8 cellular contexts compared by ENCODE assay signal in genomic region chr17:82414548-82415281, GRCh38. TPM values are rescaled to one million over a fixed set of nuclear protein-coding genes. Genes with fewer than 3 reads are reported as not detected.
DNase-seq lines count a peak whose midpoint lies in the region; ATAC-seq and TF ChIP-seq lines count a peak whose summit lies in the region.

No MANE protein-coding gene starts in this region.

- peaks cover 8% of the 10 kb centered on the region for H3F3A ChIP-seq in SK-N-SH (replicated peaks; ENCODE audit: insufficient read depth)

- H3K9me3 ChIP-seq in BLaER1 (no peaks in the 10 kb centered on the region), SK-N-SH (no peaks in the 10 kb centered on the region), upper lobe of right lung (no peaks in the 10 kb centered on the region)

- H3K36me3 Mint-ChIP-seq in activated naive CD4-positive, alpha-beta T cell treated with anti-CD3 and anti-CD28 coated beads, Interleukin-2, amount 10 ng/mL, durations not matched to agents 7 days and 5 days: peaks cover 8% of the 10 kb centered on the region
- peaks cover 1% of the 10 kb centered on the region for H3K36me3 Mint-ChIP-seq in glutamatergic neuron (ENCODE audit: unreplicated experiment)

- DNase-seq in HUDEP-2 (lab: John Stamatoyannopoulos, UW; ENCODE audit: unreplicated experiment in 76 of 76): peak in 56 of 76 experiments; percentile 9 to 72 (median 47)
- peak; percentile 90 for DNase-seq in SK-N-SH
- DNase-seq in activated naive CD4-positive, alpha-beta T cell treated with anti-CD3 and anti-CD28 coated beads, Interleukin-2, amount 10 ng/mL, durations not matched to agents 7 days and 5 days: peak; percentile 86
- DNase-seq in glutamatergic neuron: peak; percentile 85
- DNase-seq in posterior cingulate gyrus: peak in 9 of 10 donors; percentile 40 to 95 (median 68)
- peak; percentile 86 for DNase-seq in upper lobe of right lung

- H3K9ac ChIP-seq in BLaER1 (no peak overlapping the region), SK-N-SH (no peak overlapping the region)

- H3K4me3 ChIP-seq in BLaER1 (no peak overlapping the region), SK-N-SH (ENCODE audit: low read depth in 2 of 2, low read length in 1 of 2) (peak overlapping the region in 1 of 2 experiments; percentile 20; a peak in 1 of 4 replicates), upper lobe of right lung (no peak overlapping the region)

- intact Hi-C loops in posterior cingulate gyrus (cut with DNase I) (loop anchor here (1.0 to 10.0 kb wide), 2 partner anchors 62 to 170 kb away; no protein-coding TSS in a partner anchor), upper lobe of right lung (cut with DNase I) (no loop called here)

- 50% methylated on average over 33 of the region's 38 CpGs for WGBS in SK-N-SH (ENCODE audit: low lambda C conversion rate)

- TF ChIP-seq RAD21 in SK-N-SH (IDR thresholded peaks at IDR 0.05; ENCODE audit: low read length): peak; percentile 96

- H3K27me3 ChIP-seq in BLaER1 (no peaks in the 10 kb centered on the region), SK-N-SH (ENCODE audit: insufficient read depth) (no peaks in the 10 kb centered on the region), upper lobe of right lung (no peaks in the 10 kb centered on the region)

- POLR2A ChIA-PET in SK-N-SH (lab: Yijun Ruan, JAX): no interaction called here

- H3K4me3 Mint-ChIP-seq in activated naive CD4-positive, alpha-beta T cell treated with anti-CD3 and anti-CD28 coated beads, Interleukin-2, amount 10 ng/mL, durations not matched to agents 7 days and 5 days: no peak overlapping the region
- peak overlapping the region; percentile 26 for H3K4me3 Mint-ChIP-seq in glutamatergic neuron (ENCODE audit: unreplicated experiment)

- H3K27ac Mint-ChIP-seq in activated naive CD4-positive, alpha-beta T cell treated with anti-CD3 and anti-CD28 coated beads, Interleukin-2, amount 10 ng/mL, durations not matched to agents 7 days and 5 days: no peak overlapping the region
- no peak overlapping the region for H3K27ac Mint-ChIP-seq in glutamatergic neuron (ENCODE audit: unreplicated experiment)

- H4K20me1 ChIP-seq in BLaER1 (peaks cover 83% of the 10 kb centered on the region), SK-N-SH (ENCODE audit: insufficient read depth) (peaks cover 60% of the 10 kb centered on the region)

- 0 out of 4 replicates have a peak, but pooled peaks of 1 of the 2 experiments have one; percentile 13 for TF ChIP-seq EP300 in SK-N-SH (IDR thresholded peaks at IDR 0.05; ENCODE audit: borderline replicate concordance in 1 of 2, low read depth in 1 of 2, low read length in 1 of 2)

- ATAC-seq in upper lobe of right lung (peak; percentile 62), HG03354 (IDR thresholded peaks at IDR 0.05; ENCODE audit: poor library complexity, severe bottlenecking, unreplicated experiment) (no peak)

- no peak overlapping the region for H2AFZ ChIP-seq in SK-N-SH (ENCODE audit: low read depth)

- H3K4me1 Mint-ChIP-seq in activated naive CD4-positive, alpha-beta T cell treated with anti-CD3 and anti-CD28 coated beads, Interleukin-2, amount 10 ng/mL, durations not matched to agents 7 days and 5 days: peaks cover 20% of the 10 kb centered on the region
- H3K4me1 Mint-ChIP-seq in glutamatergic neuron (ENCODE audit: low read depth, unreplicated experiment): peaks cover 14% of the 10 kb centered on the region

- no peaks in the 10 kb centered on the region for H3K9me2 ChIP-seq in SK-N-SH

- peak; percentile 99 for TF ChIP-seq CTCF in SK-N-SH (IDR thresholded peaks at IDR 0.05)
- TF ChIP-seq CTCF in glutamatergic neuron (IDR thresholded peaks at IDR 0.05; ENCODE audit: partially characterized antibody, unreplicated experiment): peak; percentile 62
- peak; percentile 62 for TF ChIP-seq CTCF in upper lobe of right lung (IDR thresholded peaks at IDR 0.05)

- CTCF ChIA-PET in SK-N-SH (lab: Yijun Ruan, JAX): interaction anchor here (0.6 to 11.3 kb wide), 30 partner anchors 8 to 179 kb away, joined by 3 to 124 read pairs (median 4); partner anchors contain the start of genes CD7, SECTM1 and TEX19
- CTCF ChIA-PET in activated naive CD4-positive, alpha-beta T cell treated with anti-CD3 and anti-CD28 coated beads, Interleukin-2, amount 10 ng/mL, durations not matched to agents 7 days and 5 days (lab: Charles Lee): interaction anchor here (0.8 to 1.8 kb wide), 6 partner anchors 45 to 179 kb away, joined by 3 to 7 read pairs (median 4); no protein-coding TSS in a partner anchor

- no peaks in the 10 kb centered on the region for H3K27me3 Mint-ChIP-seq in activated naive CD4-positive, alpha-beta T cell treated with anti-CD3 and anti-CD28 coated beads, Interleukin-2, amount 10 ng/mL, durations not matched to agents 7 days and 5 days
- H3K27me3 Mint-ChIP-seq in glutamatergic neuron (ENCODE audit: unreplicated experiment): peaks cover 3% of the 10 kb centered on the region

- peak overlapping the region; percentile 35 for H3K4me2 ChIP-seq in BLaER1
- H3K4me2 ChIP-seq in SK-N-SH: no peak overlapping the region

- peaks cover 19% of the 10 kb centered on the region for H3K79me2 ChIP-seq in SK-N-SH (ENCODE audit: insufficient read depth)

- peaks cover 72% of the 10 kb centered on the region for H3K4me1 ChIP-seq in BLaER1
- H3K4me1 ChIP-seq in SK-N-SH (ENCODE audit: control insufficient read depth in 1 of 2, insufficient read depth in 2 of 2, low read depth in 1 of 2, low read length in 1 of 2): peaks cover 0 to 13% of the 10 kb centered on the region in 2 experiments; a peak in 2 of 4 replicates
- H3K4me1 ChIP-seq in upper lobe of right lung: peaks cover 12% of the 10 kb centered on the region

- H3K27ac ChIP-seq in BLaER1: no peak overlapping the region
- no peak overlapping the region for H3K27ac ChIP-seq in SK-N-SH (ENCODE audit: low read depth in 2 of 2, low read length in 1 of 2)
- H3K27ac ChIP-seq in upper lobe of right lung: no peak overlapping the region

- no peaks in the 10 kb centered on the region for H3K9me3 Mint-ChIP-seq in activated naive CD4-positive, alpha-beta T cell treated with anti-CD3 and anti-CD28 coated beads, Interleukin-2, amount 10 ng/mL, durations not matched to agents 7 days and 5 days
- H3K9me3 Mint-ChIP-seq in glutamatergic neuron (ENCODE audit: unreplicated experiment): peaks cover 4% of the 10 kb centered on the region

- H3K36me3 ChIP-seq in BLaER1: peaks cover 20% of the 10 kb centered on the region
- peaks cover 0 to 3% of the 10 kb centered on the region in 2 experiments for H3K36me3 ChIP-seq in SK-N-SH (replicated peaks in 1 of 2; ENCODE audit: control insufficient read depth in 1 of 2, insufficient read depth in 2 of 2, low read length in 1 of 2)
- peaks cover under 1% of the 10 kb centered on the region for H3K36me3 ChIP-seq in upper lobe of right lung

TF ChIP-seq in SK-N-SH, 30 proteins besides CTCF, POLR2A, EP300 and RAD21 (continues in another document):
- TF ChIP-seq RFX5 (IDR thresholded peaks at IDR 0.05; ENCODE audit: low read length) (peak; percentile 62; the same call in 1 of the 2 replicates), SMC3 (IDR thresholded peaks at IDR 0.05; ENCODE audit: low read depth, low read length) (peak; percentile 94), RCOR1 (IDR thresholded peaks at IDR 0.05; ENCODE audit: low read length) (peak; percentile 32; the same call in 1 of the 2 replicates), USF2 (IDR thresholded peaks at IDR 0.05; ENCODE audit: borderline replicate concordance, low read depth, low read length) (no peak), MAX (IDR thresholded peaks at IDR 0.05; ENCODE audit: low read depth) (0 out of 2 replicates have a peak, but pooled peaks have one; percentile 43)

RNA-seq across cellular contexts. Expression of gene HEXD, which starts 3.4 kb away (rescaled TPM):
- 38.8 and 43.1 TPM in 2 replicates for polyA plus RNA-seq in SK-N-SH (2012; rRNA removed)
- polyA plus RNA-seq in SK-N-SH (2012; cell fraction: cytosol; rRNA removed): 10.8 and 18.1 TPM in 2 replicates
- polyA plus RNA-seq in SK-N-SH (2012; cell fraction: nucleus; rRNA removed): 328 and 454 TPM in 2 replicates
- total RNA-seq in glutamatergic neuron (ENCODE audit: unreplicated experiment) (58.7 TPM), upper lobe of right lung (49.1 TPM)

RNA-seq across cellular contexts. Expression of gene OGFOD3, which starts 3.7 kb away (rescaled TPM):
- polyA plus RNA-seq in SK-N-SH (2012; rRNA removed): 57.1 and 68.2 TPM in 2 replicates
- polyA plus RNA-seq in SK-N-SH (2012; cell fraction: cytosol; rRNA removed): 38.7 and 54.7 TPM in 2 replicates
- 67.2 and 94.3 TPM in 2 replicates for polyA plus RNA-seq in SK-N-SH (2012; cell fraction: nucleus; rRNA removed)
- total RNA-seq in glutamatergic neuron (ENCODE audit: unreplicated experiment) (23.0 TPM), upper lobe of right lung (32.7 TPM)

RNA-seq across cellular contexts. Expression of gene CYBC1, which starts 35.8 kb away (rescaled TPM):
- 160 and 165 TPM in 2 replicates for polyA plus RNA-seq in SK-N-SH (2012; rRNA removed)
- 97.3 and 115 TPM in 2 replicates for polyA plus RNA-seq in SK-N-SH (2012; cell fraction: cytosol; rRNA removed)
- 403 and 584 TPM in 2 replicates for polyA plus RNA-seq in SK-N-SH (2012; cell fraction: nucleus; rRNA removed)
- total RNA-seq in glutamatergic neuron (ENCODE audit: unreplicated experiment) (134 TPM), upper lobe of right lung (120 TPM)

RNA-seq across cellular contexts. Expression of gene UTS2R, which starts 43.1 kb away (rescaled TPM):
- polyA plus RNA-seq in SK-N-SH (2012; rRNA removed): not detected in 2 replicates
- polyA plus RNA-seq in SK-N-SH (2012; cell fraction: cytosol; rRNA removed): not detected in 2 replicates
- polyA plus RNA-seq in SK-N-SH (2012; cell fraction: nucleus; rRNA removed): not detected in 2 replicates
- total RNA-seq in glutamatergic neuron (ENCODE audit: unreplicated experiment) (7.2 TPM), upper lobe of right lung (not detected)

RNA-seq across cellular contexts. Expression of gene NARF, which starts 43.8 kb away (rescaled TPM):
- 128 and 130 TPM in 2 replicates for polyA plus RNA-seq in SK-N-SH (2012; rRNA removed)
- polyA plus RNA-seq in SK-N-SH (2012; cell fraction: cytosol; rRNA removed): 90.6 and 112 TPM in 2 replicates
- polyA plus RNA-seq in SK-N-SH (2012; cell fraction: nucleus; rRNA removed): 222 and 289 TPM in 2 replicates
- total RNA-seq in glutamatergic neuron (ENCODE audit: unreplicated experiment): 177 TPM
- 54.1 TPM for total RNA-seq in upper lobe of right lung
